1 cellular context compared by ENCODE assay signal in genomic region chr2:218257390-218257981, GRCh38.
A peak's percentile ranks its signal among the peaks of the same experiment; 100 is the strongest.
TF ChIP-seq lines count a peak whose summit lies in the region.

No MANE protein-coding gene starts in this region.

TF ChIP-seq in HepG2, 621 proteins besides CTCF, POLR2A, EP300 and RAD21:
- TF ChIP-seq NFYB (CRISPR knock-in tag; IDR thresholded peaks at IDR 0.05) (0 out of 2 replicates have a peak, but pooled peaks have one; percentile 6), ZNF234 (CRISPR knock-in tag; conservative IDR thresholded peaks at IDR 0.05) (no peak), ATF7-NPFF (CRISPR knock-in tag; IDR thresholded peaks at IDR 0.05; ENCODE audit: low read depth) (0 out of 2 replicates have a peak, but pooled peaks have one; percentile 25), THAP11 (CRISPR knock-in tag; IDR thresholded peaks at IDR 0.05) (no peak), IRF9 (CRISPR knock-in tag; IDR thresholded peaks at IDR 0.05; ENCODE audit: borderline replicate concordance) (no peak), SSRP1 (CRISPR knock-in tag; IDR thresholded peaks at IDR 0.05) (0 out of 2 replicates have a peak, but pooled peaks have one; percentile 31), THAP8 (CRISPR knock-in tag; IDR thresholded peaks at IDR 0.05; ENCODE audit: borderline replicate concordance) (no peak), ZSCAN29 (CRISPR knock-in tag; conservative IDR thresholded peaks at IDR 0.05) (no peak), ZNF510 (CRISPR knock-in tag; IDR thresholded peaks at IDR 0.05; ENCODE audit: low read depth) (no peak), ZNF34 (CRISPR knock-in tag; IDR thresholded peaks at IDR 0.05; ENCODE audit: borderline replicate concordance) (no peak), ZNF777 (CRISPR knock-in tag; IDR thresholded peaks at IDR 0.05) (no peak), BRCA1 (CRISPR knock-in tag; IDR thresholded peaks at IDR 0.05) (no peak), REST (IDR thresholded peaks at IDR 0.05; ENCODE audit: borderline replicate concordance in 1 of 2, low read depth in 1 of 2, low read length in 2 of 2) (no peak), CBX5 (CRISPR knock-in tag; IDR thresholded peaks at IDR 0.05; ENCODE audit: borderline replicate concordance) (no peak), SMC3 (IDR thresholded peaks at IDR 0.05; ENCODE audit: low read length) (peak; percentile 29; the same call in 1 of the 2 replicates), STAG1 (CRISPR knock-in tag; IDR thresholded peaks at IDR 0.05) (peak; percentile 34), ZBTB33 (CRISPR knock-in tag; IDR thresholded peaks at IDR 0.05) (0 out of 2 replicates have a peak, but pooled peaks have one; percentile 26)
- TF ChIP-seq, protein P1, sequence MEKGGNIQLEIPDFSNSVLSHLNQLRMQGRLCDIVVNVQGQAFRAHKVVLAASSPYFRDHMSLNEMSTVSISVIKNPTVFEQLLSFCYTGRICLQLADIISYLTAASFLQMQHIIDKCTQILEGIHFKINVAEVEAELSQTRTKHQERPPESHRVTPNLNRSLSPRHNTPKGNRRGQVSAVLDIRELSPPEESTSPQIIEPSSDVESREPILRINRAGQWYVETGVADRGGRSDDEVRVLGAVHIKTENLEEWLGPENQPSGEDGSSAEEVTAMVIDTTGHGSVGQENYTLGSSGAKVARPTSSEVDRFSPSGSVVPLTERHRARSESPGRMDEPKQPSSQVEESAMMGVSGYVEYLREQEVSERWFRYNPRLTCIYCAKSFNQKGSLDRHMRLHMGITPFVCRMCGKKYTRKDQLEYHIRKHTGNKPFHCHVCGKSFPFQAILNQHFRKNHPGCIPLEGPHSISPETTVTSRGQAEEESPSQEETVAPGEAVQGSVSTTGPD (CRISPR knock-in tag; IDR thresholded peaks at IDR 0.05) = no peak
- TF ChIP-seq, protein P2, sequence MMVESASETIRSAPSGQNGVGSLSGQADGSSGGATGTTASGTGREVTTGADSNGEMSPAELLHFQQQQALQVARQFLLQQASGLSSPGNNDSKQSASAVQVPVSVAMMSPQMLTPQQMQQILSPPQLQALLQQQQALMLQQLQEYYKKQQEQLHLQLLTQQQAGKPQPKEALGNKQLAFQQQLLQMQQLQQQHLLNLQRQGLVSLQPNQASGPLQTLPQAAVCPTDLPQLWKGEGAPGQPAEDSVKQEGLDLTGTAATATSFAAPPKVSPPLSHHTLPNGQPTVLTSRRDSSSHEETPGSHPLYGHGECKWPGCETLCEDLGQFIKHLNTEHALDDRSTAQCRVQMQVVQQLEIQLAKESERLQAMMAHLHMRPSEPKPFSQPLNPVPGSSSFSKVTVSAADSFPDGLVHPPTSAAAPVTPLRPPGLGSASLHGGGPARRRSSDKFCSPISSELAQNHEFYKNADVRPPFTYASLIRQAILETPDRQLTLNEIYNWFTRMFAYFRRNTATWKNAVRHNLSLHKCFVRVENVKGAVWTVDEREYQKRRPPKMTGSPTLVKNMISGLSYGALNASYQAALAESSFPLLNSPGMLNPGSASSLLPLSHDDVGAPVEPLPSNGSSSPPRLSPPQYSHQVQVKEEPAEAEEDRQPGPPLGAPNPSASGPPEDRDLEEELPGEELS (CRISPR knock-in tag; IDR thresholded peaks at IDR 0.05) = no peak
- TF ChIP-seq, protein P3, sequence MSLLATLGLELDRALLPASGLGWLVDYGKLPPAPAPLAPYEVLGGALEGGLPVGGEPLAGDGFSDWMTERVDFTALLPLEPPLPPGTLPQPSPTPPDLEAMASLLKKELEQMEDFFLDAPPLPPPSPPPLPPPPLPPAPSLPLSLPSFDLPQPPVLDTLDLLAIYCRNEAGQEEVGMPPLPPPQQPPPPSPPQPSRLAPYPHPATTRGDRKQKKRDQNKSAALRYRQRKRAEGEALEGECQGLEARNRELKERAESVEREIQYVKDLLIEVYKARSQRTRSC (CRISPR knock-in tag; IDR thresholded peaks at IDR 0.05; ENCODE audit: low read depth) = no peak
- TF ChIP-seq, protein P4, sequence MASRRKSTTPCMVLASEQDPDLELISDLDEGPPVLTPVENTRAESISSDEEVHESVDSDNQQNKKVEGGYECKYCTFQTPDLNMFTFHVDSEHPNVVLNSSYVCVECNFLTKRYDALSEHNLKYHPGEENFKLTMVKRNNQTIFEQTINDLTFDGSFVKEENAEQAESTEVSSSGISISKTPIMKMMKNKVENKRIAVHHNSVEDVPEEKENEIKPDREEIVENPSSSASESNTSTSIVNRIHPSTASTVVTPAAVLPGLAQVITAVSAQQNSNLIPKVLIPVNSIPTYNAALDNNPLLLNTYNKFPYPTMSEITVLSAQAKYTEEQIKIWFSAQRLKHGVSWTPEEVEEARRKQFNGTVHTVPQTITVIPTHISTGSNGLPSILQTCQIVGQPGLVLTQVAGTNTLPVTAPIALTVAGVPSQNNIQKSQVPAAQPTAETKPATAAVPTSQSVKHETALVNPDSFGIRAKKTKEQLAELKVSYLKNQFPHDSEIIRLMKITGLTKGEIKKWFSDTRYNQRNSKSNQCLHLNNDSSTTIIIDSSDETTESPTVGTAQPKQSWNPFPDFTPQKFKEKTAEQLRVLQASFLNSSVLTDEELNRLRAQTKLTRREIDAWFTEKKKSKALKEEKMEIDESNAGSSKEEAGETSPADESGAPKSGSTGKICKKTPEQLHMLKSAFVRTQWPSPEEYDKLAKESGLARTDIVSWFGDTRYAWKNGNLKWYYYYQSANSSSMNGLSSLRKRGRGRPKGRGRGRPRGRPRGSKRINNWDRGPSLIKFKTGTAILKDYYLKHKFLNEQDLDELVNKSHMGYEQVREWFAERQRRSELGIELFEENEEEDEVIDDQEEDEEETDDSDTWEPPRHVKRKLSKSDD (CRISPR knock-in tag; IDR thresholded peaks at IDR 0.05; ENCODE audit: low read depth) = no peak
- TF ChIP-seq, protein P5, sequence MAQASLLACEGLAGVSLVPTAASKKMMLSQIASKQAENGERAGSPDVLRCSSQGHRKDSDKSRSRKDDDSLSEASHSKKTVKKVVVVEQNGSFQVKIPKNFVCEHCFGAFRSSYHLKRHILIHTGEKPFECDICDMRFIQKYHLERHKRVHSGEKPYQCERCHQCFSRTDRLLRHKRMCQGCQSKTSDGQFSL (CRISPR knock-in tag; IDR thresholded peaks at IDR 0.05) = peak; percentile 69; the same call in 1 of the 2 replicates
TF ChIP-seq in HepG2: peak in this region for 7.
